In genomic region chr12:118330421-118331018, GRCh38 we compare ENCODE assay signal across 9 cellular contexts. TPM values are rescaled to one million over a fixed set of nuclear protein-coding genes. Genes with fewer than 3 reads are reported as not detected.
DNase-seq lines count a peak whose midpoint lies in the region; FAIRE-seq and TF ChIP-seq lines count a peak whose summit lies in the region.
"Had no signal": no experiment of that assay in that cellular context is flagged by ENCODE, and none has a peak within 500 bp of the region (broad histone marks: within the 10 kb centered on the region; RNA-seq: fewer than 3 reads in every experiment).

No MANE protein-coding gene starts in this region.

- dilution Hi-C loops in endothelial cell of umbilical vein (cut with MboI; ENCODE audit: extremely low pct_ligation_motif_present, low sequenced_read_pairs) = no loop called here

- H3K27ac ChIP-seq in endothelial cell of umbilical vein (ENCODE audit: insufficient read depth, low read depth, low read length) = peak overlapping the region; percentile 37
- H3K27ac ChIP-seq: cardiac muscle cell had no signal

- H3K4me1 ChIP-seq in BE2C = peaks cover 9% of the 10 kb centered on the region
- H3K4me1 ChIP-seq in endothelial cell of umbilical vein (ENCODE audit: control insufficient read depth, extremely low read depth, insufficient read depth, low read length) = peaks cover 18% of the 10 kb centered on the region

- FAIRE-seq in endothelial cell of umbilical vein (lab: Jason Lieb, UNC) = peak; percentile 81

- H3K9me3 ChIP-seq in BE2C (no peaks in the 10 kb centered on the region), endothelial cell of umbilical vein (replicated peaks; ENCODE audit: control insufficient read depth, insufficient read depth, low read length) (no peaks in the 10 kb centered on the region)

- H3K9me1 ChIP-seq in endothelial cell of umbilical vein (replicated peaks; ENCODE audit: control insufficient read depth, extremely low read depth, insufficient read depth, low read length) = no peaks in the 10 kb centered on the region

- peaks cover 30% of the 10 kb centered on the region for H3K79me2 ChIP-seq in endothelial cell of umbilical vein (ENCODE audit: control insufficient read depth, insufficient read depth, low read length)

- CTCF ChIA-PET in endothelial cell of umbilical vein (lab: Charles Lee) = interaction anchor here (1.0 to 1.3 kb wide), 3 partner anchors 13 to 34 kb away, joined by 4 to 7 read pairs (median 4); no protein-coding TSS in a partner anchor

- H4K20me1 ChIP-seq in endothelial cell of umbilical vein (replicated peaks; ENCODE audit: control insufficient read depth, extremely low read depth, insufficient read depth, low read length) = no peaks in the 10 kb centered on the region

- no peaks in the 10 kb centered on the region for H3K27me3 ChIP-seq in BE2C
- no peaks in the 10 kb centered on the region for H3K27me3 ChIP-seq in endothelial cell of umbilical vein (ENCODE audit: control insufficient read depth in 2 of 2, insufficient read depth in 2 of 2, low read length in 2 of 2)
- H3K27me3 ChIP-seq: cardiac muscle cell had no signal

- H3K4me3 ChIP-seq in BE2C (ENCODE audit: low read depth, low read length) (no peak overlapping the region), LNCaP clone FGC (ENCODE audit: low read depth, low read length) (no peak overlapping the region; the same call in 1 of the 2 replicates), endothelial cell of umbilical vein (replicated peaks in 1 of 3; ENCODE audit: insufficient read depth in 1 of 3, low read depth in 1 of 3, low read length in 3 of 3) (no peak overlapping the region)
- H3K4me3 ChIP-seq: cardiac muscle cell had no signal

- no TSS peak for BruUV-seq in endothelial cell of umbilical vein (replicated peaks; lab: Mats Ljungman, UMichigan)

- peak overlapping the region; percentile 16 for H3K9ac ChIP-seq in endothelial cell of umbilical vein (replicated peaks; ENCODE audit: extremely low read depth, insufficient read depth, low read length)

- H3K4me2 ChIP-seq in endothelial cell of umbilical vein (ENCODE audit: insufficient read depth, low read length) = peak overlapping the region; percentile 58

- intact Hi-C loops in endothelial cell of umbilical vein (cut with micrococcal nuclease) = loop anchor here (2.0 kb wide), 1 partner anchor 26 kb away; no protein-coding TSS in a partner anchor

- no peak for TF ChIP-seq POLR2A in endothelial cell of umbilical vein (IDR thresholded peaks at IDR 0.05; ENCODE audit: low read depth, low read length)

- no peak for TF ChIP-seq CTCF in BE2C (IDR thresholded peaks at IDR 0.05; ENCODE audit: low read depth, low read length)
- TF ChIP-seq CTCF in GM20000 (IDR thresholded peaks at IDR 0.05; ENCODE audit: extremely low read depth, missing control alignments) = no peak
- TF ChIP-seq CTCF in LNCaP clone FGC (IDR thresholded peaks at IDR 0.05; ENCODE audit: control insufficient read depth, extremely low read depth, insufficient read depth) = no peak
- no peak for TF ChIP-seq CTCF in endothelial cell of umbilical vein (IDR thresholded peaks at IDR 0.05; ENCODE audit: extremely low read depth in 1 of 2, insufficient read depth in 1 of 2, low read depth in 1 of 2, low read length in 2 of 2)

- H3K36me3 ChIP-seq in BE2C (no peaks in the 10 kb centered on the region), endothelial cell of umbilical vein (ENCODE audit: control insufficient read depth in 2 of 2, extremely low read depth in 1 of 2, insufficient read depth in 2 of 2, low read length in 2 of 2) (no peaks in the 10 kb centered on the region)
- H3K36me3 ChIP-seq: cardiac muscle cell had no signal

- H2AFZ ChIP-seq in endothelial cell of umbilical vein (ENCODE audit: low read depth, low read length) = no peak overlapping the region

- DNase-seq in BE2C (peak; percentile 32), GM20000 (ENCODE audit: low spot score) (peak; percentile 30), LNCaP clone FGC (ENCODE audit: low read depth) (peak; percentile 28), endothelial cell of umbilical vein (ENCODE audit: low read depth, low spot score) (peak; percentile 88), hippocampal formation (lab: John Stamatoyannopoulos, UW) (no peak), ureter (ENCODE audit: low spot score) (no peak), NCI-H187 treated with DMSO at 0.1 percent for 48 hours (lab: John Stamatoyannopoulos, UW) (no peak), DMS114 treated with DMSO at 0.1 percent for 48 hours (lab: John Stamatoyannopoulos, UW; ENCODE audit: unreplicated experiment) (no peak)

- POLR2A ChIA-PET in endothelial cell of umbilical vein (lab: Charles Lee) = interaction anchor here (0.7 kb wide), 1 partner anchor 35 kb away, joined by 5 read pairs; no protein-coding TSS in a partner anchor

TF ChIP-seq in endothelial cell of umbilical vein, 7 proteins besides CTCF, POLR2A, EP300 and RAD21:
- TF ChIP-seq EZH2 (IDR thresholded peaks at IDR 0.05; ENCODE audit: borderline replicate concordance, low read depth, low read length, severe bottlenecking) = no peak
- TF ChIP-seq POLR2AphosphoS5 (IDR thresholded peaks at IDR 0.05; ENCODE audit: insufficient read depth, low read depth, low read length) = no peak
- TF ChIP-seq FOS (IDR thresholded peaks at IDR 0.05; ENCODE audit: borderline replicate concordance, insufficient read depth, low read length) = no peak
- TF ChIP-seq MAX (IDR thresholded peaks at IDR 0.05; ENCODE audit: insufficient read depth, insufficient read length) = no peak
- TF ChIP-seq GATA2 (IDR thresholded peaks at IDR 0.05; ENCODE audit: insufficient read depth, insufficient read length, low read depth, low read length) = no peak
- no peak for TF ChIP-seq JUN (IDR thresholded peaks at IDR 0.05; ENCODE audit: borderline replicate concordance, insufficient read depth, insufficient read length, low read depth)
- no peak for TF ChIP-seq MYC (IDR thresholded peaks at IDR 0.05; ENCODE audit: low read depth, low read length)

RNA-seq across cellular contexts. Expression of gene TAOK3, which starts 42.2 kb away (rescaled TPM):
- polyA plus RNA-seq in BE2C (2012; ENCODE audit: insufficient read depth, insufficient read length, low read depth) = 40.6 TPM
- 23.1 and 28.9 TPM in 2 replicates for total RNA-seq in endothelial cell of umbilical vein
- 7.6 and 11.3 TPM in 2 replicates for polyA plus RNA-seq in endothelial cell of umbilical vein
- 16.0 and 16.1 TPM in 2 replicates for polyA plus RNA-seq in endothelial cell of umbilical vein (2011; cell fraction: cytosol; rRNA removed)
- polyA plus RNA-seq in endothelial cell of umbilical vein (2011; cell fraction: nucleus; rRNA removed) = 32.4 and 40.3 TPM in 2 replicates
- 33.8 and 43.3 TPM in 2 replicates for polyA plus RNA-seq in endothelial cell of umbilical vein (2012)
- 52.6 and 59.0 TPM in 2 replicates for polyA minus RNA-seq in endothelial cell of umbilical vein
- polyA minus RNA-seq in endothelial cell of umbilical vein (2011; cell fraction: cytosol; rRNA and poly(A)+ RNA removed) = 6.0 TPM
- 38.0 and 52.2 TPM in 2 replicates for polyA minus RNA-seq in endothelial cell of umbilical vein (2011; cell fraction: nucleus; rRNA and poly(A)+ RNA removed)
- 57.5 TPM for total RNA-seq in ureter

RNA-seq across cellular contexts. Expression of gene SUDS3, which starts 45.8 kb away (rescaled TPM):
- 7.5 TPM for polyA plus RNA-seq in BE2C (2012; ENCODE audit: insufficient read depth, insufficient read length, low read depth)
- total RNA-seq in endothelial cell of umbilical vein = 25.6 and 27.4 TPM in 2 replicates
- 14.3 and 16.9 TPM in 2 replicates for polyA plus RNA-seq in endothelial cell of umbilical vein
- polyA plus RNA-seq in endothelial cell of umbilical vein (2011; cell fraction: cytosol; rRNA removed) = 10.6 and 11.7 TPM in 2 replicates
- 39.6 and 53.1 TPM in 2 replicates for polyA plus RNA-seq in endothelial cell of umbilical vein (2011; cell fraction: nucleus; rRNA removed)
- polyA plus RNA-seq in endothelial cell of umbilical vein (2012) = 15.9 and 17.1 TPM in 2 replicates
- polyA minus RNA-seq in endothelial cell of umbilical vein = 36.2 and 38.4 TPM in 2 replicates
- 13.4 TPM for polyA minus RNA-seq in endothelial cell of umbilical vein (2011; cell fraction: cytosol; rRNA and poly(A)+ RNA removed)
- polyA minus RNA-seq in endothelial cell of umbilical vein (2011; cell fraction: nucleus; rRNA and poly(A)+ RNA removed) = 34.2 and 42.4 TPM in 2 replicates
- total RNA-seq in ureter = 40.1 TPM

Comparison
In these comparisons a context has a peak if more than half of its experiments do, and no peak if none do; other contexts are left out.
1. DNase-seq: peak in BE2C (single experiment), GM20000 (single experiment), LNCaP clone FGC (single experiment) and endothelial cell of umbilical vein (single experiment); none in hippocampal formation (0 of 2), ureter (single experiment), NCI-H187 treated with DMSO at 0.1 percent for 48 hours (single experiment) and DMS114 treated with DMSO at 0.1 percent for 48 hours (single experiment).